In the genomic region with DNA sequence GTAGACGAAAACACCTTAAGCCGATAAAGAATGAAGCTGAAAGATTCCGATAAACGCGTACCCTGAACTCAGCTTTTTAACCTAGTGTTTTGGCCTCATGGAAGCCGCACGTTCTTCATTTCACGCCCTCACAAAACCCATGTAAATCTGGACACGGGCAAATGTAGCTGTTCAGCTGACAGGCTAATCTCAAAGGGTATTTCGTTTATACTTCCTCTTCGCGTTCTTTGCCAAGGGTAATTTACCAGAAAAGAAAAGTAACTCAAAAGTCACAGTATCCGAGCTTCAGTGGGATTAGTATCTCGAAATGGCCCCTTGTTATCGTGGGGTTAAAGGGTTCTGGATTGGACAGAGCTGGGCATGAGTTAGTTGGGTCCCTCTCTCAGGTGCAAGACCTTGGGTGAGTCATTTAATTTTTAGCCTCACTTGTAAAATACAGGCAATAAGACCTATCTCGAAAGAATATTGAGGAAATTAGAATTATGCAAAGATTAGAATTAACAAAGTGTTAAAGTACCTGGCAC, we compare ENCODE assay signal across 1 cellular context.
TF ChIP-seq lines count a peak whose summit lies in the region.

No MANE protein-coding gene starts in this region.

TF ChIP-seq in HepG2, 621 proteins besides CTCF, POLR2A, EP300 and RAD21 (continued from another document and continues in another):
- no peak for TF ChIP-seq ZNF276 (CRISPR knock-in tag; IDR thresholded peaks at IDR 0.05; ENCODE audit: low read depth)
- TF ChIP-seq REPIN1 (CRISPR knock-in tag; IDR thresholded peaks at IDR 0.05; ENCODE audit: borderline replicate concordance, low read depth), result peak; percentile 46; the same call in 1 of the 2 replicates
- 0 out of 2 replicates have a peak, but pooled peaks have one; percentile 3 for TF ChIP-seq ZNF20 (CRISPR knock-in tag; IDR thresholded peaks at IDR 0.05)
- TF ChIP-seq ZFAT (CRISPR knock-in tag; conservative IDR thresholded peaks at IDR 0.05), result peak; percentile 76; the same call in 1 of the 2 replicates
- TF ChIP-seq ZMYM3 (CRISPR knock-in tag; IDR thresholded peaks at IDR 0.05), result 0 out of 2 replicates have a peak, but pooled peaks have one; percentile 4
- peak; percentile 76; the same call in 1 of the 2 replicates for TF ChIP-seq PREB (CRISPR knock-in tag; IDR thresholded peaks at IDR 0.05)
- no peak for TF ChIP-seq RELA (CRISPR knock-in tag; IDR thresholded peaks at IDR 0.05)
- no peak for TF ChIP-seq CBX5 (CRISPR knock-in tag; IDR thresholded peaks at IDR 0.05; ENCODE audit: borderline replicate concordance)
- TF ChIP-seq ZNF747 (CRISPR knock-in tag; IDR thresholded peaks at IDR 0.05; ENCODE audit: borderline replicate concordance), result no peak
- TF ChIP-seq SAP130 (CRISPR knock-in tag; IDR thresholded peaks at IDR 0.05; ENCODE audit: low read depth), result no peak
- TF ChIP-seq EHMT2 (IDR thresholded peaks at IDR 0.05; ENCODE audit: borderline replicate concordance, low read depth, low read length), result no peak
- peak; percentile 43; the same call in 1 of the 2 replicates for TF ChIP-seq ZNF232 (CRISPR knock-in tag; IDR thresholded peaks at IDR 0.05; ENCODE audit: borderline replicate concordance)
- TF ChIP-seq DZIP1 (CRISPR knock-in tag; IDR thresholded peaks at IDR 0.05), result no peak
- TF ChIP-seq, protein P1, sequence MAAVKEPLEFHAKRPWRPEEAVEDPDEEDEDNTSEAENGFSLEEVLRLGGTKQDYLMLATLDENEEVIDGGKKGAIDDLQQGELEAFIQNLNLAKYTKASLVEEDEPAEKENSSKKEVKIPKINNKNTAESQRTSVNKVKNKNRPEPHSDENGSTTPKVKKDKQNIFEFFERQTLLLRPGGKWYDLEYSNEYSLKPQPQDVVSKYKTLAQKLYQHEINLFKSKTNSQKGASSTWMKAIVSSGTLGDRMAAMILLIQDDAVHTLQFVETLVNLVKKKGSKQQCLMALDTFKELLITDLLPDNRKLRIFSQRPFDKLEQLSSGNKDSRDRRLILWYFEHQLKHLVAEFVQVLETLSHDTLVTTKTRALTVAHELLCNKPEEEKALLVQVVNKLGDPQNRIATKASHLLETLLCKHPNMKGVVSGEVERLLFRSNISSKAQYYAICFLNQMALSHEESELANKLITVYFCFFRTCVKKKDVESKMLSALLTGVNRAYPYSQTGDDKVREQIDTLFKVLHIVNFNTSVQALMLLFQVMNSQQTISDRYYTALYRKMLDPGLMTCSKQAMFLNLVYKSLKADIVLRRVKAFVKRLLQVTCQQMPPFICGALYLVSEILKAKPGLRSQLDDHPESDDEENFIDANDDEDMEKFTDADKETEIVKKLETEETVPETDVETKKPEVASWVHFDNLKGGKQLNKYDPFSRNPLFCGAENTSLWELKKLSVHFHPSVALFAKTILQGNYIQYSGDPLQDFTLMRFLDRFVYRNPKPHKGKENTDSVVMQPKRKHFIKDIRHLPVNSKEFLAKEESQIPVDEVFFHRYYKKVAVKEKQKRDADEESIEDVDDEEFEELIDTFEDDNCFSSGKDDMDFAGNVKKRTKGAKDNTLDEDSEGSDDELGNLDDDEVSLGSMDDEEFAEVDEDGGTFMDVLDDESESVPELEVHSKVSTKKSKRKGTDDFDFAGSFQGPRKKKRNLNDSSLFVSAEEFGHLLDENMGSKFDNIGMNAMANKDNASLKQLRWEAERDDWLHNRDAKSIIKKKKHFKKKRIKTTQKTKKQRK (IDR thresholded peaks at IDR 0.05; ENCODE audit: low read length), result no peak
- TF ChIP-seq TMF1 (CRISPR knock-in tag; IDR thresholded peaks at IDR 0.05; ENCODE audit: low read depth), result 0 out of 2 replicates have a peak, but pooled peaks have one; percentile 15
- no peak for TF ChIP-seq IKZF1 (IDR thresholded peaks at IDR 0.05)
- TF ChIP-seq, protein P2, sequence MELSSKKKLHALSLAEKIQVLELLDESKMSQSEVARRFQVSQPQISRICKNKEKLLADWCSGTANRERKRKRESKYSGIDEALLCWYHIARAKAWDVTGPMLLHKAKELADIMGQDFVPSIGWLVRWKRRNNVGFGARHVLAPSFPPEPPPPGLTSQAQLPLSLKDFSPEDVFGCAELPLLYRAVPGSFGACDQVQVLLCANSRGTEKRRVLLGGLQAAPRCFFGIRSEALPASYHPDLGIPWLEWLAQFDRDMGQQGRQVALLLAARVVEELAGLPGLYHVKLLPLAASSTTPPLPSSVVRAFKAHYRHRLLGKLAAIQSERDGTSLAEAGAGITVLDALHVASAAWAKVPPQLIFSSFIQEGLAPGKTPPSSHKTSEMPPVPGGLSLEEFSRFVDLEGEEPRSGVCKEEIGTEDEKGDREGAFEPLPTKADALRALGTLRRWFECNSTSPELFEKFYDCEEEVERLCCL (CRISPR knock-in tag; IDR thresholded peaks at IDR 0.05; ENCODE audit: borderline replicate concordance), result 0 out of 2 replicates have a peak, but pooled peaks have one; percentile 24
- TF ChIP-seq RNF219 (CRISPR knock-in tag; IDR thresholded peaks at IDR 0.05), result peak; percentile 3; the same call in 1 of the 2 replicates
- TF ChIP-seq ERF (CRISPR knock-in tag; IDR thresholded peaks at IDR 0.05), result no peak
- peak; percentile 23 for TF ChIP-seq RNF2 (conservative IDR thresholded peaks at IDR 0.05; ENCODE audit: low read depth)
- TF ChIP-seq ZBTB10 (CRISPR knock-in tag; IDR thresholded peaks at IDR 0.05; ENCODE audit: borderline replicate concordance), result 0 out of 2 replicates have a peak, but pooled peaks have one; percentile 2
- TF ChIP-seq FOSL1 (CRISPR knock-in tag; IDR thresholded peaks at IDR 0.05; ENCODE audit: borderline replicate concordance), result no peak
- peak; percentile 16; the same call in 1 of the 2 replicates for TF ChIP-seq ZNF652 (CRISPR knock-in tag; IDR thresholded peaks at IDR 0.05; ENCODE audit: borderline replicate concordance, low read depth)
- TF ChIP-seq AHR (CRISPR knock-in tag; IDR thresholded peaks at IDR 0.05), result no peak
- TF ChIP-seq, protein P3, sequence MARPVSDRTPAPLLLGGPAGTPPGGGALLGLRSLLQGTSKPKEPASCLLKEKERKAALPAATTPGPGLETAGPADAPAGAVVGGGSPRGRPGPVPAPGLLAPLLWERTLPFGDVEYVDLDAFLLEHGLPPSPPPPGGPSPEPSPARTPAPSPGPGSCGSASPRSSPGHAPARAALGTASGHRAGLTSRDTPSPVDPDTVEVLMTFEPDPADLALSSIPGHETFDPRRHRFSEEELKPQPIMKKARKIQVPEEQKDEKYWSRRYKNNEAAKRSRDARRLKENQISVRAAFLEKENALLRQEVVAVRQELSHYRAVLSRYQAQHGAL (CRISPR knock-in tag; IDR thresholded peaks at IDR 0.05; ENCODE audit: not compliant biosample characterization), result peak; percentile 93
- TF ChIP-seq SOX13 (IDR thresholded peaks at IDR 0.05), result no peak
- TF ChIP-seq SOX13 (CRISPR knock-in tag; conservative IDR thresholded peaks at IDR 0.05 in 1 of 2, IDR thresholded peaks at IDR 0.05 in 1 of 2), result 0 out of 4 replicates have a peak, but pooled peaks of 1 of the 2 experiments have one; percentile 85
- TF ChIP-seq SATB2 (CRISPR knock-in tag; IDR thresholded peaks at IDR 0.05), result peak; percentile 76; the same call in 1 of the 2 replicates
- no peak for TF ChIP-seq REST (IDR thresholded peaks at IDR 0.05; ENCODE audit: borderline replicate concordance in 1 of 2, low read depth in 1 of 2, low read length in 2 of 2)
